In the genomic region with DNA sequence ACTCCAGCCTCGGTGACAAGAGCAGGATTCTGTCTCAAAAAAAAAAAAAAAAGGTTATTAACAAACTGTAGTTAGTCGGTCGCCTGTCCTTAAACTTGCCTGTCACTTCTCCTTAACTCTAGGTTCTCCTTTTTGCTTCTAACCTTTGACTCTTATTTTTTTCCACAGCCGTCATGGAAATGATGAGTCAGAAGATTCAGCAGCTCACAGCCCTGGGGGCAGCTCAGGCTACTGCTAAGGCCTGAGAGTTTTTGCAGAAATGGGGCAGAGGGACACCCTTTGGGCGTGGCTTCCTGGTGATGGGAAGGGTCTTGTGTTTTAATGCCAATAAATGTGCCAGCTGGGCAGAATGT, we compare ENCODE assay signal across 8 cellular contexts. TPM values are rescaled to one million over a fixed set of nuclear protein-coding genes. Genes with fewer than 3 reads are reported as not detected.
DNase-seq lines count a peak whose midpoint lies in the region; ATAC-seq, FAIRE-seq and TF ChIP-seq lines count a peak whose summit lies in the region.

No MANE protein-coding gene starts in this region.

- H3K4me3 ChIP-seq in BJ (ENCODE audit: low read depth, low read length) (peak overlapping the region; percentile 80), LNCaP clone FGC (ENCODE audit: low read depth, low read length) (peak overlapping the region; percentile 91), fibroblast of pulmonary artery (replicated peaks; ENCODE audit: low read depth, low read length) (peak overlapping the region; percentile 93), pancreas (peak overlapping the region in 2 of 4 donors; percentile 65 to 95)

- peak overlapping the region; percentile 85 for H3K4me3 Mint-ChIP-seq in activated CD4-positive, alpha-beta memory T cell treated with anti-CD3 and anti-CD28 coated beads, Interleukin-2, amount 10 ng/mL, durations not matched to agents 7 days and 5 days

- H3K9me3 ChIP-seq in pancreas: no peaks in the 10 kb centered on the region

- H3K4me1 Mint-ChIP-seq in activated CD4-positive, alpha-beta memory T cell treated with anti-CD3 and anti-CD28 coated beads, Interleukin-2, amount 10 ng/mL, durations not matched to agents 7 days and 5 days: peaks cover 83% of the 10 kb centered on the region

- H3K9me3 Mint-ChIP-seq in activated CD4-positive, alpha-beta memory T cell treated with anti-CD3 and anti-CD28 coated beads, Interleukin-2, amount 10 ng/mL, durations not matched to agents 7 days and 5 days: no peaks in the 10 kb centered on the region

- peak overlapping the region; percentile 36 to 73 (median 60) for H3K27ac ChIP-seq in pancreas

- H3K27me3 ChIP-seq in BJ (ENCODE audit: control insufficient read depth, insufficient read depth, low read length): no peaks in the 10 kb centered on the region
- no peaks in the 10 kb centered on the region for H3K27me3 ChIP-seq in pancreas

- H3K36me3 ChIP-seq in BJ (ENCODE audit: control insufficient read depth, insufficient read depth, low read length) (peaks cover 7% of the 10 kb centered on the region), pancreas (peaks cover 0 to 13% (median 0%) of the 10 kb centered on the region in 3 donors)

- H3K27me3 Mint-ChIP-seq in activated CD4-positive, alpha-beta memory T cell treated with anti-CD3 and anti-CD28 coated beads, Interleukin-2, amount 10 ng/mL, durations not matched to agents 7 days and 5 days: no peaks in the 10 kb centered on the region

- peak; percentile 19 for DNase-seq in BJ (ENCODE audit: low read depth)
- DNase-seq in LNCaP clone FGC (ENCODE audit: low read depth): no peak
- peak; percentile 45 for DNase-seq in activated CD4-positive, alpha-beta memory T cell treated with anti-CD3 and anti-CD28 coated beads, Interleukin-2, amount 10 ng/mL, durations not matched to agents 7 days and 5 days
- peak; percentile 75 for DNase-seq in fibroblast of pulmonary artery (ENCODE audit: low read depth)
- no peak for DNase-seq in pancreas
- no peak for DNase-seq in T-helper 9 cell
- no peak for DNase-seq in NCI-H510A (lab: John Stamatoyannopoulos, UW)
- no peak for DNase-seq in DMS79 treated with DMSO at 0.1 percent for 48 hours (lab: John Stamatoyannopoulos, UW)

- POLR2A ChIA-PET in BJ (lab: Charles Lee): interaction anchor here (1.1 kb wide), 1 partner anchor 85 kb away, joined by 4 read pairs; no protein-coding TSS in a partner anchor
- POLR2A ChIA-PET in activated CD4-positive, alpha-beta memory T cell treated with anti-CD3 and anti-CD28 coated beads, Interleukin-2, amount 10 ng/mL, durations not matched to agents 7 days and 5 days (lab: Charles Lee): interaction anchor here (0.6 to 9.9 kb wide), 16 partner anchors 9 to 220 kb away, joined by 3 to 141 read pairs (median 4); a partner anchor contains a TSS

- CTCF ChIA-PET in BJ (lab: Yijun Ruan, JAX): interaction anchor here (0.7 to 6.3 kb wide), 9 partner anchors 12 to 209 kb away, joined by 3 to 39 read pairs (median 5); a partner anchor contains a TSS
- CTCF ChIA-PET in activated CD4-positive, alpha-beta memory T cell treated with anti-CD3 and anti-CD28 coated beads, Interleukin-2, amount 10 ng/mL, durations not matched to agents 7 days and 5 days (lab: Charles Lee): interaction anchor here (0.6 to 6.8 kb wide), 17 partner anchors 11 to 280 kb away, joined by 3 to 110 read pairs (median 4); a partner anchor contains a TSS

- FAIRE-seq in pancreas (lab: Jason Lieb, UNC): no peak

- H3K4me1 ChIP-seq in pancreas: peaks cover 11 to 35% (median 11%) of the 10 kb centered on the region in 3 donors

- H3K27ac Mint-ChIP-seq in activated CD4-positive, alpha-beta memory T cell treated with anti-CD3 and anti-CD28 coated beads, Interleukin-2, amount 10 ng/mL, durations not matched to agents 7 days and 5 days: peak overlapping the region; percentile 83

- ATAC-seq in pancreas: peak in 2 of 4 donors; percentile 5 to 22

- intact Hi-C loops in pancreas (cut with DNase I): no loop called here

- 55 to 59% methylated on average over 5 of the region's 5 CpGs for WGBS in pancreas, 2 donors

- TF ChIP-seq CTCF in BJ (IDR thresholded peaks at IDR 0.05; ENCODE audit: insufficient read depth, low read depth, low read length) (no peak), LNCaP clone FGC (IDR thresholded peaks at IDR 0.05; ENCODE audit: control insufficient read depth, extremely low read depth, insufficient read depth) (no peak), fibroblast of pulmonary artery (IDR thresholded peaks at IDR 0.05; ENCODE audit: low read length, missing control alignments) (no peak), pancreas (IDR thresholded peaks at IDR 0.05) (no peak)

- H3K36me3 Mint-ChIP-seq in activated CD4-positive, alpha-beta memory T cell treated with anti-CD3 and anti-CD28 coated beads, Interleukin-2, amount 10 ng/mL, durations not matched to agents 7 days and 5 days (ENCODE audit: low read depth): peaks cover 64% of the 10 kb centered on the region

RNA-seq across cellular contexts. Expression of a gene that starts 0.4 kb away (rescaled TPM):
- polyA plus RNA-seq in BJ (2011; rRNA removed) (49.7 and 78.3 TPM in 2 replicates), pancreas (10 to 100 TPM; 58.1 to 76.9 TPM)
- 31.6 and 45.4 TPM in 2 replicates for polyA minus RNA-seq in BJ (2011; rRNA and poly(A)+ RNA removed)
- total RNA-seq in activated CD4-positive, alpha-beta memory T cell treated with anti-CD3 and anti-CD28 coated beads, Interleukin-2, amount 10 ng/mL, durations not matched to agents 7 days and 5 days: 10 to 100 TPM; 49.0 to 53.7 TPM
- total RNA-seq in pancreas: 10 to 100 TPM; 25.4 to 34.1 (median 30.6) TPM

RNA-seq across cellular contexts. Expression of a gene that starts 3.7 kb away (rescaled TPM):
- polyA plus RNA-seq in BJ (2011; rRNA removed) (965 and 1,130 TPM in 2 replicates), pancreas (100 to 1,000 TPM; 874 to 875 TPM)
- polyA minus RNA-seq in BJ (2011; rRNA and poly(A)+ RNA removed): 129 and 175 TPM in 2 replicates
- 100 to 1,000 TPM; 300 to 301 TPM for total RNA-seq in activated CD4-positive, alpha-beta memory T cell treated with anti-CD3 and anti-CD28 coated beads, Interleukin-2, amount 10 ng/mL, durations not matched to agents 7 days and 5 days
- 100 to 1,000 TPM; 203 to 247 (median 231) TPM for total RNA-seq in pancreas

RNA-seq across cellular contexts. Expression of a gene that starts 22.3 kb away (rescaled TPM):
- polyA plus RNA-seq in BJ (2011; rRNA removed) (53.3 and 84.3 TPM in 2 replicates), pancreas (10 to 100 TPM; 51.7 to 61.1 TPM)
- 41.1 and 75.1 TPM in 2 replicates for polyA minus RNA-seq in BJ (2011; rRNA and poly(A)+ RNA removed)
- total RNA-seq in activated CD4-positive, alpha-beta memory T cell treated with anti-CD3 and anti-CD28 coated beads, Interleukin-2, amount 10 ng/mL, durations not matched to agents 7 days and 5 days: 10 to 100 TPM; 63.2 to 63.8 TPM
- 10 to 100 TPM; 18.6 to 37.0 (median 22.6) TPM for total RNA-seq in pancreas

RNA-seq across cellular contexts. Expression of a gene that starts 31.0 kb away (rescaled TPM):
- polyA plus RNA-seq in BJ (2011; rRNA removed) (3.0 and 7.3 TPM in 2 replicates), pancreas (under 1 TPM; 0.09 to 0.27 TPM)
- 7.9 and 8.2 TPM in 2 replicates for polyA minus RNA-seq in BJ (2011; rRNA and poly(A)+ RNA removed)
- 10 to 100 TPM; 88.4 to 90.2 TPM for total RNA-seq in activated CD4-positive, alpha-beta memory T cell treated with anti-CD3 and anti-CD28 coated beads, Interleukin-2, amount 10 ng/mL, durations not matched to agents 7 days and 5 days
- under 1 TPM; 0.09 to 0.81 (median 0.50) TPM for total RNA-seq in pancreas

RNA-seq across cellular contexts. Expression of a gene that starts 37.1 kb away (rescaled TPM):
- polyA plus RNA-seq in BJ (2011; rRNA removed) (not detected in 2 replicates), pancreas (not detected)
- polyA minus RNA-seq in BJ (2011; rRNA and poly(A)+ RNA removed): not detected in 2 replicates
- total RNA-seq in activated CD4-positive, alpha-beta memory T cell treated with anti-CD3 and anti-CD28 coated beads, Interleukin-2, amount 10 ng/mL, durations not matched to agents 7 days and 5 days: not detected
- not detected for total RNA-seq in pancreas

Comparison
In these comparisons a context has a peak if more than half of its experiments do, and no peak if none do; other contexts are left out.
1. DNase-seq: peak in BJ (single experiment), activated CD4-positive, alpha-beta memory T cell treated with anti-CD3 and anti-CD28 coated beads, Interleukin-2, amount 10 ng/mL, durations not matched to agents 7 days and 5 days (single experiment) and fibroblast of pulmonary artery (single experiment); none in LNCaP clone FGC (single experiment), pancreas (0 of 6), T-helper 9 cell (single experiment), NCI-H510A (single experiment) and DMS79 treated with DMSO at 0.1 percent for 48 hours (single experiment).